ENCODE assay signal across 17 cellular contexts in genomic region chr3:131283862-131284261, GRCh38.
DNase-seq lines count a peak whose midpoint lies in the region; FAIRE-seq and TF ChIP-seq lines count a peak whose summit lies in the region.
"Had no signal": no experiment of that assay in that cellular context is flagged by ENCODE, and none has a peak within 500 bp of the region (broad histone marks: within the 10 kb centered on the region; RNA-seq: fewer than 3 reads in every experiment).

No MANE protein-coding gene starts in this region.

- no peak for FAIRE-seq in HTR-8/SVneo (lab: Jason Lieb, UNC)
- FAIRE-seq: GM12892, H54, HepG2 had no signal

- TF ChIP-seq CTCF in glutamatergic neuron (IDR thresholded peaks at IDR 0.05; ENCODE audit: partially characterized antibody, unreplicated experiment), result no peak

- no peak overlapping the region for H3K4me3 Mint-ChIP-seq in glutamatergic neuron (ENCODE audit: unreplicated experiment)

- H3K27me3 Mint-ChIP-seq in glutamatergic neuron (ENCODE audit: unreplicated experiment), result no peaks in the 10 kb centered on the region

- peaks cover 3% of the 10 kb centered on the region for H3K36me3 Mint-ChIP-seq in glutamatergic neuron (ENCODE audit: unreplicated experiment)

- H3K9me3 Mint-ChIP-seq in glutamatergic neuron (ENCODE audit: unreplicated experiment), result no peaks in the 10 kb centered on the region

- H3K4me1 Mint-ChIP-seq in glutamatergic neuron (ENCODE audit: low read depth, unreplicated experiment), result no peaks in the 10 kb centered on the region

- peak; percentile 3 for DNase-seq in NCI-H2107 treated with DMSO at 0.1 percent for 48 hours (lab: John Stamatoyannopoulos, UW; ENCODE audit: unreplicated experiment)
- DNase-seq in NCI-H2107 (lab: John Stamatoyannopoulos, UW), result no peak
- peak; percentile 13 for DNase-seq in M059J (ENCODE audit: low read depth)
- DNase-seq in iPS DF 4.7 (ENCODE audit: extremely low read depth, low spot score), result peak; percentile 2
- DNase-seq in renal cortical epithelial cell (ENCODE audit: low read depth), result peak; percentile 29
- DNase-seq in effector CD8-positive, alpha-beta T cell (lab: John Stamatoyannopoulos, UW), result no peak
- no peak for DNase-seq in glutamatergic neuron
- no peak for DNase-seq in HTR-8/SVneo (ENCODE audit: insufficient read length, low spot score)
- DNase-seq: Karpas-422, NCI-H1417 treated with DMSO at 0.1 percent for 48 hours, NCI-H1930, NCI-H510A, Peyer's patch, Right ventricle myocardium superior had no signal

- no peak overlapping the region for H3K27ac Mint-ChIP-seq in glutamatergic neuron (ENCODE audit: unreplicated experiment)

Comparison
In these comparisons a context has a peak if more than half of its experiments do, and no peak if none do; other contexts are left out.
1. DNase-seq: peak in NCI-H2107 treated with DMSO at 0.1 percent for 48 hours (single experiment), M059J (single experiment), iPS DF 4.7 (single experiment) and renal cortical epithelial cell (single experiment); none in NCI-H2107 (single experiment), effector CD8-positive, alpha-beta T cell (single experiment), glutamatergic neuron (single experiment) and HTR-8/SVneo (single experiment).